Comparison of ENCODE assay signal across 1 cellular context in genomic region chr20:36875702-36876472, GRCh38.
TF ChIP-seq lines count a peak whose summit lies in the region.

Gene TLDC2 (plus strand): TSS chr20:36876138. CDS start chr20:36876175, 37 bp downstream.

TF ChIP-seq in HepG2, 621 proteins besides CTCF, POLR2A, EP300 and RAD21 (continued from another document and continues in another):
- TF ChIP-seq, protein P1, sequence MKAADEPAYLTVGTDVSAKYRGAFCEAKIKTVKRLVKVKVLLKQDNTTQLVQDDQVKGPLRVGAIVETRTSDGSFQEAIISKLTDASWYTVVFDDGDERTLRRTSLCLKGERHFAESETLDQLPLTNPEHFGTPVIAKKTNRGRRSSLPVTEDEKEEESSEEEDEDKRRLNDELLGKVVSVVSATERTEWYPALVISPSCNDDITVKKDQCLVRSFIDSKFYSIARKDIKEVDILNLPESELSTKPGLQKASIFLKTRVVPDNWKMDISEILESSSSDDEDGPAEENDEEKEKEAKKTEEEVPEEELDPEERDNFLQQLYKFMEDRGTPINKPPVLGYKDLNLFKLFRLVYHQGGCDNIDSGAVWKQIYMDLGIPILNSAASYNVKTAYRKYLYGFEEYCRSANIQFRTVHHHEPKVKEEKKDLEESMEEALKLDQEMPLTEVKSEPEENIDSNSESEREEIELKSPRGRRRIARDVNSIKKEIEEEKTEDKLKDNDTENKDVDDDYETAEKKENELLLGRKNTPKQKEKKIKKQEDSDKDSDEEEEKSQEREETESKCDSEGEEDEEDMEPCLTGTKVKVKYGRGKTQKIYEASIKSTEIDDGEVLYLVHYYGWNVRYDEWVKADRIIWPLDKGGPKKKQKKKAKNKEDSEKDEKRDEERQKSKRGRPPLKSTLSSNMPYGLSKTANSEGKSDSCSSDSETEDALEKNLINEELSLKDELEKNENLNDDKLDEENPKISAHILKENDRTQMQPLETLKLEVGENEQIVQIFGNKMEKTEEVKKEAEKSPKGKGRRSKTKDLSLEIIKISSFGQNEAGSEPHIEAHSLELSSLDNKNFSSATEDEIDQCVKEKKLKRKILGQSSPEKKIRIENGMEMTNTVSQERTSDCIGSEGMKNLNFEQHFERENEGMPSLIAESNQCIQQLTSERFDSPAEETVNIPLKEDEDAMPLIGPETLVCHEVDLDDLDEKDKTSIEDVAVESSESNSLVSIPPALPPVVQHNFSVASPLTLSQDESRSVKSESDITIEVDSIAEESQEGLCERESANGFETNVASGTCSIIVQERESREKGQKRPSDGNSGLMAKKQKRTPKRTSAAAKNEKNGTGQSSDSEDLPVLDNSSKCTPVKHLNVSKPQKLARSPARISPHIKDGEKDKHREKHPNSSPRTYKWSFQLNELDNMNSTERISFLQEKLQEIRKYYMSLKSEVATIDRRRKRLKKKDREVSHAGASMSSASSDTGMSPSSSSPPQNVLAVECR (CRISPR knock-in tag; IDR thresholded peaks at IDR 0.05; ENCODE audit: borderline replicate concordance): peak; percentile 57; the same call in 1 of the 2 replicates
- TF ChIP-seq IRF2 (CRISPR knock-in tag; IDR thresholded peaks at IDR 0.05) (peak; percentile 21; the same call in 1 of the 2 replicates), U2AF2 (IDR thresholded peaks at IDR 0.05; ENCODE audit: low read depth, low read length) (no peak), MXI1 (IDR thresholded peaks at IDR 0.05; ENCODE audit: borderline replicate concordance, low read depth, low read length) (peak; percentile 87; the same call in 2 of the 3 replicates), AHR (CRISPR knock-in tag; IDR thresholded peaks at IDR 0.05) (no peak), HOXD1 (CRISPR knock-in tag; IDR thresholded peaks at IDR 0.05) (0 out of 2 replicates have a peak, but pooled peaks have one; percentile 39), TBX3 (IDR thresholded peaks at IDR 0.05; ENCODE audit: borderline replicate concordance) (no peak), MYC (CRISPR knock-in tag; IDR thresholded peaks at IDR 0.05; ENCODE audit: borderline replicate concordance) (peak; percentile 48), MIXL1 (CRISPR knock-in tag; IDR thresholded peaks at IDR 0.05) (no peak), ZNF382 (CRISPR knock-in tag; IDR thresholded peaks at IDR 0.05; ENCODE audit: borderline replicate concordance) (no peak), CBX1 (IDR thresholded peaks at IDR 0.05; ENCODE audit: low read depth) (peak; percentile 82), REXO4 (CRISPR knock-in tag; IDR thresholded peaks at IDR 0.05; ENCODE audit: borderline replicate concordance) (no peak), NFYB (CRISPR knock-in tag; IDR thresholded peaks at IDR 0.05) (no peak; the same call in 1 of the 2 replicates), ZNF3 (CRISPR knock-in tag; IDR thresholded peaks at IDR 0.05) (no peak), ZNF83 (CRISPR knock-in tag; IDR thresholded peaks at IDR 0.05; ENCODE audit: borderline replicate concordance) (no peak; the same call in 1 of the 2 replicates), ZNF737 (CRISPR knock-in tag; IDR thresholded peaks at IDR 0.05; ENCODE audit: borderline replicate concordance) (no peak), ZNF501 (CRISPR knock-in tag; IDR thresholded peaks at IDR 0.05) (peak; percentile 48; the same call in 1 of the 2 replicates), NFATC3 (CRISPR knock-in tag; IDR thresholded peaks at IDR 0.05) (no peak), KMT2A (CRISPR knock-in tag; IDR thresholded peaks at IDR 0.05) (peak; percentile 37; the same call in 1 of the 2 replicates), PAWR (CRISPR knock-in tag; IDR thresholded peaks at IDR 0.05; ENCODE audit: borderline replicate concordance) (no peak; the same call in 1 of the 2 replicates), DNMT3B (CRISPR knock-in tag; conservative IDR thresholded peaks at IDR 0.05) (no peak), HMGA1 (CRISPR knock-in tag; conservative IDR thresholded peaks at IDR 0.05) (no peak), SIX4 (CRISPR knock-in tag; IDR thresholded peaks at IDR 0.05) (no peak), NR2F2 (IDR thresholded peaks at IDR 0.05; ENCODE audit: borderline replicate concordance, low read depth) (no peak; the same call in 1 of the 2 replicates), ZNF543 (CRISPR knock-in tag; IDR thresholded peaks at IDR 0.05) (peak; percentile 90), KLF12 (CRISPR knock-in tag; IDR thresholded peaks at IDR 0.05; ENCODE audit: borderline replicate concordance) (no peak), EZH2 (conservative IDR thresholded peaks at IDR 0.05; ENCODE audit: low read depth, low read length) (no peak), GTF3A (CRISPR knock-in tag; conservative IDR thresholded peaks at IDR 0.05) (0 out of 2 replicates have a peak, but pooled peaks have one; percentile 81), ZNF530 (CRISPR knock-in tag; IDR thresholded peaks at IDR 0.05; ENCODE audit: low read depth) (no peak), THAP9 (CRISPR knock-in tag; IDR thresholded peaks at IDR 0.05; ENCODE audit: borderline replicate concordance) (peak; percentile 68; the same call in 1 of the 2 replicates), TBP (CRISPR knock-in tag; IDR thresholded peaks at IDR 0.05) (no peak), ZKSCAN8 (CRISPR knock-in tag; IDR thresholded peaks at IDR 0.05; ENCODE audit: borderline replicate concordance) (no peak), ZNF790 (CRISPR knock-in tag; IDR thresholded peaks at IDR 0.05; ENCODE audit: borderline replicate concordance) (no peak), ZNF180 (CRISPR knock-in tag; IDR thresholded peaks at IDR 0.05; ENCODE audit: borderline replicate concordance, low read depth) (no peak), ZSCAN30 (CRISPR knock-in tag; IDR thresholded peaks at IDR 0.05) (no peak), JARID2 (CRISPR knock-in tag; IDR thresholded peaks at IDR 0.05; ENCODE audit: insufficient replicate concordance) (no peak), ZNF713 (CRISPR knock-in tag; IDR thresholded peaks at IDR 0.05) (0 out of 2 replicates have a peak, but pooled peaks have one; percentile 71), HMG20B (CRISPR knock-in tag; conservative IDR thresholded peaks at IDR 0.05) (no peak), POLR2G (IDR thresholded peaks at IDR 0.05; ENCODE audit: low read depth, low read length) (peak; percentile 72), ARHGAP35 (CRISPR knock-in tag; IDR thresholded peaks at IDR 0.05; ENCODE audit: borderline replicate concordance) (no peak), CHCHD3 (CRISPR knock-in tag; IDR thresholded peaks at IDR 0.05) (no peak), ZFP41 (CRISPR knock-in tag; IDR thresholded peaks at IDR 0.05; ENCODE audit: borderline replicate concordance) (0 out of 2 replicates have a peak, but pooled peaks have one; percentile 10), MAX (IDR thresholded peaks at IDR 0.05) (peak; percentile 77; the same call in 1 of the 2 replicates), ZNF691 (CRISPR knock-in tag; IDR thresholded peaks at IDR 0.05; ENCODE audit: borderline replicate concordance, low read depth) (peak; percentile 85; the same call in 1 of the 2 replicates)
- TF ChIP-seq, protein P2, sequence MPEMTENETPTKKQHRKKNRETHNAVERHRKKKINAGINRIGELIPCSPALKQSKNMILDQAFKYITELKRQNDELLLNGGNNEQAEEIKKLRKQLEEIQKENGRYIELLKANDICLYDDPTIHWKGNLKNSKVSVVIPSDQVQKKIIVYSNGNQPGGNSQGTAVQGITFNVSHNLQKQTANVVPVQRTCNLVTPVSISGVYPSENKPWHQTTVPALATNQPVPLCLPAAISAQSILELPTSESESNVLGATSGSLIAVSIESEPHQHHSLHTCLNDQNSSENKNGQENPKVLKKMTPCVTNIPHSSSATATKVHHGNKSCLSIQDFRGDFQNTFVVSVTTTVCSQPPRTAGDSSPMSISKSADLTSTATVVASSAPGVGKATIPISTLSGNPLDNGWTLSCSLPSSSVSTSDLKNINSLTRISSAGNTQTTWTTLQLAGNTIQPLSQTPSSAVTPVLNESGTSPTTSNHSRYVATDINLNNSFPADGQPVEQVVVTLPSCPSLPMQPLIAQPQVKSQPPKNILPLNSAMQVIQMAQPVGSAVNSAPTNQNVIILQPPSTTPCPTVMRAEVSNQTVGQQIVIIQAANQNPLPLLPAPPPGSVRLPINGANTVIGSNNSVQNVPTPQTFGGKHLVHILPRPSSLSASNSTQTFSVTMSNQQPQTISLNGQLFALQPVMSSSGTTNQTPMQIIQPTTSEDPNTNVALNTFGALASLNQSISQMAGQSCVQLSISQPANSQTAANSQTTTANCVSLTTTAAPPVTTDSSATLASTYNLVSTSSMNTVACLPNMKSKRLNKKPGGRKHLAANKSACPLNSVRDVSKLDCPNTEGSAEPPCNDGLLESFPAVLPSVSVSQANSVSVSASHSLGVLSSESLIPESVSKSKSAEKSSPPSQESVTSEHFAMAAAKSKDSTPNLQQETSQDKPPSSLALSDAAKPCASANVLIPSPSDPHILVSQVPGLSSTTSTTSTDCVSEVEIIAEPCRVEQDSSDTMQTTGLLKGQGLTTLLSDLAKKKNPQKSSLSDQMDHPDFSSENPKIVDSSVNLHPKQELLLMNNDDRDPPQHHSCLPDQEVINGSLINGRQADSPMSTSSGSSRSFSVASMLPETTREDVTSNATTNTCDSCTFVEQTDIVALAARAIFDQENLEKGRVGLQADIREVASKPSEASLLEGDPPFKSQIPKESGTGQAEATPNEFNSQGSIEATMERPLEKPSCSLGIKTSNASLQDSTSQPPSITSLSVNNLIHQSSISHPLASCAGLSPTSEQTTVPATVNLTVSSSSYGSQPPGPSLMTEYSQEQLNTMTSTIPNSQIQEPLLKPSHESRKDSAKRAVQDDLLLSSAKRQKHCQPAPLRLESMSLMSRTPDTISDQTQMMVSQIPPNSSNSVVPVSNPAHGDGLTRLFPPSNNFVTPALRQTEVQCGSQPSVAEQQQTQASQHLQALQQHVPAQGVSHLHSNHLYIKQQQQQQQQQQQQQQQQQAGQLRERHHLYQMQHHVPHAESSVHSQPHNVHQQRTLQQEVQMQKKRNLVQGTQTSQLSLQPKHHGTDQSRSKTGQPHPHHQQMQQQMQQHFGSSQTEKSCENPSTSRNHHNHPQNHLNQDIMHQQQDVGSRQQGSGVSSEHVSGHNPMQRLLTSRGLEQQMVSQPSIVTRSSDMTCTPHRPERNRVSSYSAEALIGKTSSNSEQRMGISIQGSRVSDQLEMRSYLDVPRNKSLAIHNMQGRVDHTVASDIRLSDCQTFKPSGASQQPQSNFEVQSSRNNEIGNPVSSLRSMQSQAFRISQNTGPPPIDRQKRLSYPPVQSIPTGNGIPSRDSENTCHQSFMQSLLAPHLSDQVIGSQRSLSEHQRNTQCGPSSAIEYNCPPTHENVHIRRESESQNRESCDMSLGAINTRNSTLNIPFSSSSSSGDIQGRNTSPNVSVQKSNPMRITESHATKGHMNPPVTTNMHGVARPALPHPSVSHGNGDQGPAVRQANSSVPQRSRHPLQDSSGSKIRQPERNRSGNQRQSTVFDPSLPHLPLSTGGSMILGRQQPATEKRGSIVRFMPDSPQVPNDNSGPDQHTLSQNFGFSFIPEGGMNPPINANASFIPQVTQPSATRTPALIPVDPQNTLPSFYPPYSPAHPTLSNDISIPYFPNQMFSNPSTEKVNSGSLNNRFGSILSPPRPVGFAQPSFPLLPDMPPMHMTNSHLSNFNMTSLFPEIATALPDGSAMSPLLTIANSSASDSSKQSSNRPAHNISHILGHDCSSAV (CRISPR knock-in tag; IDR thresholded peaks at IDR 0.05; ENCODE audit: borderline replicate concordance): no peak
- TF ChIP-seq, protein P3, sequence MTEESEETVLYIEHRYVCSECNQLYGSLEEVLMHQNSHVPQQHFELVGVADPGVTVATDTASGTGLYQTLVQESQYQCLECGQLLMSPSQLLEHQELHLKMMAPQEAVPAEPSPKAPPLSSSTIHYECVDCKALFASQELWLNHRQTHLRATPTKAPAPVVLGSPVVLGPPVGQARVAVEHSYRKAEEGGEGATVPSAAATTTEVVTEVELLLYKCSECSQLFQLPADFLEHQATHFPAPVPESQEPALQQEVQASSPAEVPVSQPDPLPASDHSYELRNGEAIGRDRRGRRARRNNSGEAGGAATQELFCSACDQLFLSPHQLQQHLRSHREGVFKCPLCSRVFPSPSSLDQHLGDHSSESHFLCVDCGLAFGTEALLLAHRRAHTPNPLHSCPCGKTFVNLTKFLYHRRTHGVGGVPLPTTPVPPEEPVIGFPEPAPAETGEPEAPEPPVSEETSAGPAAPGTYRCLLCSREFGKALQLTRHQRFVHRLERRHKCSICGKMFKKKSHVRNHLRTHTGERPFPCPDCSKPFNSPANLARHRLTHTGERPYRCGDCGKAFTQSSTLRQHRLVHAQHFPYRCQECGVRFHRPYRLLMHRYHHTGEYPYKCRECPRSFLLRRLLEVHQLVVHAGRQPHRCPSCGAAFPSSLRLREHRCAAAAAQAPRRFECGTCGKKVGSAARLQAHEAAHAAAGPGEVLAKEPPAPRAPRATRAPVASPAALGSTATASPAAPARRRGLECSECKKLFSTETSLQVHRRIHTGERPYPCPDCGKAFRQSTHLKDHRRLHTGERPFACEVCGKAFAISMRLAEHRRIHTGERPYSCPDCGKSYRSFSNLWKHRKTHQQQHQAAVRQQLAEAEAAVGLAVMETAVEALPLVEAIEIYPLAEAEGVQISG (CRISPR knock-in tag; IDR thresholded peaks at IDR 0.05): peak; percentile 65; the same call in 1 of the 2 replicates
- TF ChIP-seq, protein P4, sequence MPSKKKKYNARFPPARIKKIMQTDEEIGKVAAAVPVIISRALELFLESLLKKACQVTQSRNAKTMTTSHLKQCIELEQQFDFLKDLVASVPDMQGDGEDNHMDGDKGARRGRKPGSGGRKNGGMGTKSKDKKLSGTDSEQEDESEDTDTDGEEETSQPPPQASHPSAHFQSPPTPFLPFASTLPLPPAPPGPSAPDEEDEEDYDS (CRISPR knock-in tag; IDR thresholded peaks at IDR 0.05): peak; percentile 64
